Comparison of ENCODE assay signal across 10 cellular contexts in genomic region chr14:64682173-64682710, GRCh38. TPM values are rescaled to one million over a fixed set of nuclear protein-coding genes. Genes with fewer than 3 reads are reported as not detected.
DNase-seq lines count a peak whose midpoint lies in the region; ATAC-seq and TF ChIP-seq lines count a peak whose summit lies in the region.
"Had no signal": no experiment of that assay in that cellular context is flagged by ENCODE, and none has a peak within 500 bp of the region (broad histone marks: within the 10 kb centered on the region; RNA-seq: fewer than 3 reads in every experiment).

No MANE protein-coding gene starts in this region.

- peak overlapping the region; percentile 91 for H2AFZ ChIP-seq in ACC112 (ENCODE audit: low read length, unreplicated experiment)

- ATAC-seq in HG03469 (IDR thresholded peaks at IDR 0.05; ENCODE audit: unreplicated experiment), result no peak
- ATAC-seq: effector memory CD8-positive, alpha-beta T cell had no signal

- H3K9me3 Mint-ChIP-seq in nephron, result no peaks in the 10 kb centered on the region
- H3K9me3 Mint-ChIP-seq: effector memory CD8-positive, alpha-beta T cell had no signal

- TF ChIP-seq CTCF in fibroblast of villous mesenchyme (IDR thresholded peaks at IDR 0.05; ENCODE audit: insufficient read depth, low read depth, low read length), result no peak
- no peak for TF ChIP-seq CTCF in nephron (IDR thresholded peaks at IDR 0.05; ENCODE audit: unreplicated experiment in 3 of 3)

- H3K4me1 Mint-ChIP-seq in nephron, result peaks cover 59% of the 10 kb centered on the region
- H3K4me1 Mint-ChIP-seq: CD4-positive, CD25-positive, alpha-beta regulatory T cell had no signal

- no peaks in the 10 kb centered on the region for H3K79me2 ChIP-seq in ACC112 (ENCODE audit: control insufficient read depth, insufficient read depth, low read length, unreplicated experiment)

- peaks cover 6% of the 10 kb centered on the region for H3K4me1 ChIP-seq in ACC112 (ENCODE audit: control insufficient read depth, insufficient read depth, low read length, unreplicated experiment)

- H3K9me3 ChIP-seq in SK-N-MC (ENCODE audit: low read depth, low read length), result no peaks in the 10 kb centered on the region

- H3K27me3 ChIP-seq in ACC112 (ENCODE audit: insufficient read depth, low read length), result no peaks in the 10 kb centered on the region

- peaks cover 4% of the 10 kb centered on the region for H3K27me3 Mint-ChIP-seq in nephron (ENCODE audit: low read depth)
- H3K27me3 Mint-ChIP-seq: CD4-positive, CD25-positive, alpha-beta regulatory T cell; effector memory CD8-positive, alpha-beta T cell had no signal

- H3K4me3 Mint-ChIP-seq in nephron, result peak overlapping the region; percentile 2 to 27 (median 20)
- H3K4me3 Mint-ChIP-seq: CD4-positive, CD25-positive, alpha-beta regulatory T cell; effector memory CD8-positive, alpha-beta T cell had no signal

- peak overlapping the region; percentile 96 to 99 (median 97) for H3K27ac Mint-ChIP-seq in nephron
- H3K27ac Mint-ChIP-seq: CD4-positive, CD25-positive, alpha-beta regulatory T cell; effector memory CD8-positive, alpha-beta T cell had no signal

- H3K36me3 ChIP-seq in ACC112 (ENCODE audit: insufficient read depth, low read length), result no peaks in the 10 kb centered on the region
- H3K36me3 ChIP-seq in SK-N-MC (ENCODE audit: insufficient read depth, low read length), result no peaks in the 10 kb centered on the region

- DNase-seq in SK-N-MC (ENCODE audit: low read depth, low spot score) (no peak), fibroblast of villous mesenchyme (ENCODE audit: low read depth) (peak; percentile 64), DMS79 (lab: John Stamatoyannopoulos, UW) (no peak), NOMO-1 treated with DMSO at 0.1 percent for 48 hours (lab: John Stamatoyannopoulos, UW; ENCODE audit: unreplicated experiment) (no peak)
- DNase-seq in stimulated activated CD8-positive, alpha-beta memory T cell treated with anti-CD3 and anti-CD28 coated beads, Interleukin-4, amount 100 ng/mL, for 48 hours, result no peak
- DNase-seq: CD4-positive, CD25-positive, alpha-beta regulatory T cell; effector memory CD8-positive, alpha-beta T cell had no signal

- no peaks in the 10 kb centered on the region for H3K36me3 Mint-ChIP-seq in nephron (ENCODE audit: low read depth)
- H3K36me3 Mint-ChIP-seq: CD4-positive, CD25-positive, alpha-beta regulatory T cell had no signal

- H3K9ac ChIP-seq in SK-N-MC (ENCODE audit: insufficient read length), result no peak overlapping the region

- no peak overlapping the region for H3K4me3 ChIP-seq in ACC112 (ENCODE audit: low read depth, low read length)
- no peak overlapping the region for H3K4me3 ChIP-seq in SK-N-MC
- no peak overlapping the region for H3K4me3 ChIP-seq in fibroblast of villous mesenchyme (ENCODE audit: low read depth, low read length)

- H3K27ac ChIP-seq in ACC112 (ENCODE audit: low read depth, low read length) (no peak overlapping the region), SK-N-MC (0 out of 2 replicates have a peak overlapping the region, but pooled peaks have one; percentile 19)

RNA-seq across cellular contexts. Expression of gene PLEKHG3, which starts 22.0 kb away (rescaled TPM):
- 8.7 and 11.2 TPM in 2 replicates for total RNA-seq in fibroblast of villous mesenchyme
